In genomic region chr15:74541494-74542191, GRCh38 we compare ENCODE assay signal across 8 cellular contexts. TPM values are rescaled to one million over a fixed set of nuclear protein-coding genes. Genes with fewer than 3 reads are reported as not detected.
DNase-seq lines count a peak whose midpoint lies in the region; ATAC-seq and TF ChIP-seq lines count a peak whose summit lies in the region.

No MANE protein-coding gene starts in this region.

- H3K18ac ChIP-seq in mesendoderm (ENCODE audit: low read length), result peak overlapping the region; percentile 100

- no peaks in the 10 kb centered on the region for H3K9me3 ChIP-seq in Loucy (ENCODE audit: insufficient read depth, low read depth, low read length)

- DNase-seq in Daoy (ENCODE audit: low read depth), result peak; percentile 76
- peak; percentile 60 for DNase-seq in activated CD4-positive, CD25-positive, alpha-beta regulatory T cell treated with anti-CD3 and anti-CD28 coated beads, Interleukin-2, amount 50 U/mL, for 72 hours
- peak; percentile 91 for DNase-seq in mesendoderm
- DNase-seq in stimulated activated CD8-positive, alpha-beta memory T cell treated with anti-CD3 and anti-CD28 coated beads, Interleukin-2, amount 100 ng/mL, for 48 hours (ENCODE audit: low read depth in 2 of 2), result peak; percentile 53 to 57
- DNase-seq in DMS79 treated with DMSO at 0.1 percent for 48 hours (lab: John Stamatoyannopoulos, UW), result no peak

- H2BK120ac ChIP-seq in mesendoderm (ENCODE audit: low read depth, low read length), result peak overlapping the region; percentile 17

- H3K4me3 ChIP-seq in Loucy (ENCODE audit: low read length, poor library complexity, severe bottlenecking), result peak overlapping the region; percentile 93
- peak overlapping the region; percentile 57 for H3K4me3 ChIP-seq in mesendoderm (ENCODE audit: low read length)

- H3K27ac ChIP-seq in cingulate gyrus (ENCODE audit: low read depth, low read length) (peak overlapping the region; percentile 54), mesendoderm (ENCODE audit: low read depth, low read length) (peak overlapping the region; percentile 95)

- H4K5ac ChIP-seq in mesendoderm (ENCODE audit: low read length), result no peak overlapping the region

- H2BK5ac ChIP-seq in mesendoderm (ENCODE audit: low read length), result peak overlapping the region; percentile 64

- ATAC-seq in GM21576 (IDR thresholded peaks at IDR 0.05; ENCODE audit: unreplicated experiment), result peak; percentile 38

- H3K9me2 ChIP-seq in Loucy (replicated peaks; ENCODE audit: low read depth, low read length), result no peaks in the 10 kb centered on the region

- H3F3A ChIP-seq in Loucy (ENCODE audit: low read depth), result peaks cover 19% of the 10 kb centered on the region; the same call in 1 of the 2 replicates

- no peak for TF ChIP-seq CTCF in Loucy (conservative IDR thresholded peaks at IDR 0.05; ENCODE audit: low read length)

- H3K9ac ChIP-seq in Loucy (ENCODE audit: low read depth, low read length, poor library complexity, severe bottlenecking), result peak overlapping the region; percentile 84
- H3K9ac ChIP-seq in mesendoderm (ENCODE audit: low read length), result peak overlapping the region; percentile 92

- H3K27me3 ChIP-seq in Loucy (ENCODE audit: insufficient read depth, low read length, poor library complexity, severe bottlenecking), result no peaks in the 10 kb centered on the region
- no peaks in the 10 kb centered on the region for H3K27me3 ChIP-seq in mesendoderm (ENCODE audit: insufficient read depth, low read length, poor library complexity)

- peaks cover 33% of the 10 kb centered on the region for H3K4me1 ChIP-seq in Loucy (ENCODE audit: insufficient read depth, low read length, poor library complexity, severe bottlenecking)
- peaks cover 4% of the 10 kb centered on the region for H3K4me1 ChIP-seq in mesendoderm (ENCODE audit: control insufficient read depth, low read depth, low read length)

- H2AK5ac ChIP-seq in mesendoderm (ENCODE audit: low read length), result no peak overlapping the region

- peak overlapping the region; percentile 59 for H4K8ac ChIP-seq in mesendoderm (ENCODE audit: low read depth, low read length)

- no CpG with 5 or more reads among the region's 21 CpGs for WGBS in mesendoderm (ENCODE audit: extremely low coverage, insufficient coverage, low lambda C conversion rate)

- no peak overlapping the region for H2BK15ac ChIP-seq in mesendoderm (replicated peaks; ENCODE audit: low read depth)

- H3K23ac ChIP-seq in mesendoderm (ENCODE audit: low read length), result no peak overlapping the region

- H3K79me2 ChIP-seq in Loucy (ENCODE audit: insufficient read depth, low read length), result peaks cover 21% of the 10 kb centered on the region; the same call in 1 of the 2 replicates
- H3K79me2 ChIP-seq in mesendoderm (ENCODE audit: control insufficient read depth, insufficient read depth, low read length), result peaks cover 52% of the 10 kb centered on the region

- H3K36me3 ChIP-seq in Loucy (ENCODE audit: insufficient read depth, low read length) (no peaks in the 10 kb centered on the region), mesendoderm (ENCODE audit: control insufficient read depth, insufficient read depth, low read length) (peaks cover 6% of the 10 kb centered on the region)

- H3K4me2 ChIP-seq in Loucy (ENCODE audit: low read depth, low read length, poor library complexity, severe bottlenecking) (peak overlapping the region; percentile 91), mesendoderm (ENCODE audit: low read length) (peak overlapping the region; percentile 47)

- H3K4ac ChIP-seq in mesendoderm (ENCODE audit: low read depth, low read length), result peak overlapping the region; percentile 100

- H3K56ac ChIP-seq in mesendoderm (ENCODE audit: low read length), result peak overlapping the region; percentile 79

- peaks cover 7% of the 10 kb centered on the region for H3K79me1 ChIP-seq in mesendoderm (ENCODE audit: low read length)

- peaks cover 28% of the 10 kb centered on the region for H4K20me1 ChIP-seq in Loucy (ENCODE audit: insufficient read depth, low read length, poor library complexity, severe bottlenecking)

- H2AFZ ChIP-seq in Loucy (ENCODE audit: low read length), result peak overlapping the region; percentile 90

RNA-seq across cellular contexts. Expression of gene ARID3B, which starts 0.6 kb away (rescaled TPM):
- total RNA-seq in Daoy (2014; rRNA removed; shearing (Covaris generic)), result 9.3 and 10.6 TPM in 2 replicates
- 99.9 TPM for polyA plus RNA-seq in mesendoderm (2013, experiment 1 of 2)
- 98.8 TPM for polyA plus RNA-seq in mesendoderm (2013, experiment 2 of 2)
